18 cellular contexts compared by ENCODE assay signal in the genomic region with DNA sequence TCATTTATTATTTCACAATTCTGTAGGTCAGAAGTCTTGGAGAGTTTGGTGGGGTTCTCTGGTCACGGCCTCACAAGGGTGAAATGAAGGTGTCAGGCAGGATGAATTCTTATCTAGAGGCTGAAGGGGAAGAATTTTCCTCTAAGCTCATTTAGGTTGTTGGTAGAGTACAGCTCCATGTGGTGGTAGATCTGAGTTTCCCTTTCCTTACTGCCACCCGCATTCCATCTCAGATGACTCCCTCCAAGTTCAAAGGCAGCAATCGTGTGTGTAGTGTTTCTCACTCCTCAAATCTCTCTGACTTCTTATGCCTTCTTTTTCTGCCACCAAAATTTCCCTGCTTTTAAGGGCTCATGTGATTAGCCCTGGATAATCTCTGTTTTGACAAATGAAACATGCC.
DNase-seq lines count a peak whose midpoint lies in the region; ATAC-seq, FAIRE-seq and TF ChIP-seq lines count a peak whose summit lies in the region.
"Had no signal": no experiment of that assay in that cellular context is flagged by ENCODE, and none has a peak within 500 bp of the region (broad histone marks: within the 10 kb centered on the region; RNA-seq: fewer than 3 reads in every experiment).

No MANE protein-coding gene starts in this region.

- no peak overlapping the region for H3K18ac ChIP-seq in mesenchymal stem cell (ENCODE audit: low read depth in 1 of 2, low read length in 2 of 2)

- H3K27ac ChIP-seq in astrocyte (ENCODE audit: low read depth, low read length) (no peak overlapping the region), mesenchymal stem cell (ENCODE audit: low read length, poor library complexity, severe bottlenecking) (no peak overlapping the region)
- H3K27ac ChIP-seq: 22Rv1; BLaER1 treated with 17β-estradiol and CSF1 and Interleukin-3, amounts not matched to agents 10 nM and 100 nM; HL-60 had no signal

- peak overlapping the region; percentile 31 for H2BK5ac ChIP-seq in mesenchymal stem cell (ENCODE audit: low read depth, low read length, poor library complexity, severe bottlenecking)

- no peaks in the 10 kb centered on the region for H3K79me1 ChIP-seq in mesenchymal stem cell (replicated peaks; ENCODE audit: low read length, poor library complexity, severe bottlenecking)

- H4K20me1 ChIP-seq in astrocyte (ENCODE audit: insufficient read depth, low read length): no peaks in the 10 kb centered on the region
- H4K20me1 ChIP-seq: BLaER1 treated with 17β-estradiol and CSF1 and Interleukin-3, amounts not matched to agents 10 nM and 100 nM had no signal

- no peak overlapping the region for H2BK12ac ChIP-seq in mesenchymal stem cell (ENCODE audit: low read length in 2 of 2)

- H2BK15ac ChIP-seq in mesenchymal stem cell (ENCODE audit: low read depth, poor library complexity, severe bottlenecking): no peak overlapping the region

- H2BK120ac ChIP-seq in mesenchymal stem cell (ENCODE audit: low read depth, low read length): no peak overlapping the region

- H3K4me2 ChIP-seq in astrocyte (ENCODE audit: low read length) (no peak overlapping the region), mesenchymal stem cell (ENCODE audit: low read length, poor library complexity, severe bottlenecking) (no peak overlapping the region)
- H3K4me2 ChIP-seq: BLaER1 treated with 17β-estradiol and CSF1 and Interleukin-3, amounts not matched to agents 10 nM and 100 nM had no signal

- H3K4ac ChIP-seq in mesenchymal stem cell (ENCODE audit: low read depth in 1 of 2, low read length in 2 of 2): no peak overlapping the region

- H3K14ac ChIP-seq in mesenchymal stem cell (ENCODE audit: low read length in 2 of 2): no peak overlapping the region

- FAIRE-seq in astrocyte (lab: Jason Lieb, UNC): no peak
- FAIRE-seq: H1, K562 had no signal

- no peak for TF ChIP-seq CTCF in astrocyte (IDR thresholded peaks at IDR 0.05; ENCODE audit: insufficient read depth, low read depth, low read length)

- H3K27me3 Mint-ChIP-seq in astrocyte (ENCODE audit: low read depth, unreplicated experiment): no peaks in the 10 kb centered on the region
- peaks cover 0 to 3% (median 0%) of the 10 kb centered on the region in 5 donors for H3K27me3 Mint-ChIP-seq in naive thymus-derived CD8-positive, alpha-beta T cell

- peak overlapping the region; percentile 28 for H3K27ac Mint-ChIP-seq in astrocyte (ENCODE audit: unreplicated experiment)
- no peak overlapping the region for H3K27ac Mint-ChIP-seq in naive thymus-derived CD8-positive, alpha-beta T cell
- H3K27ac Mint-ChIP-seq: B cell; CD8-positive, alpha-beta T cell had no signal

- H2AK5ac ChIP-seq in mesenchymal stem cell (ENCODE audit: low read length, severe bottlenecking): peak overlapping the region; percentile 44

- no peak overlapping the region for H4K8ac ChIP-seq in mesenchymal stem cell (ENCODE audit: low read length)

- no peaks in the 10 kb centered on the region for H3K9me3 ChIP-seq in astrocyte (ENCODE audit: insufficient read depth, low read depth, low read length)
- H3K9me3 ChIP-seq in mesenchymal stem cell (ENCODE audit: control insufficient read depth, low read length): no peaks in the 10 kb centered on the region
- H3K9me3 ChIP-seq: BLaER1 treated with 17β-estradiol and CSF1 and Interleukin-3, amounts not matched to agents 10 nM and 100 nM; HAP-1 had no signal

- H3K27me3 ChIP-seq in astrocyte (ENCODE audit: insufficient read depth, low read length): no peaks in the 10 kb centered on the region
- H3K27me3 ChIP-seq in mesenchymal stem cell (ENCODE audit: control insufficient read depth in 1 of 2, insufficient read depth in 1 of 2, low read length in 2 of 2): no peaks in the 10 kb centered on the region
- H3K27me3 ChIP-seq: BLaER1 treated with 17β-estradiol and CSF1 and Interleukin-3, amounts not matched to agents 10 nM and 100 nM had no signal

- no peaks in the 10 kb centered on the region for H3K79me2 ChIP-seq in astrocyte (ENCODE audit: insufficient read depth, low read length)

- peaks cover 10% of the 10 kb centered on the region for H3K4me1 Mint-ChIP-seq in astrocyte (ENCODE audit: low read depth, unreplicated experiment)
- no peaks in the 10 kb centered on the region for H3K4me1 Mint-ChIP-seq in naive thymus-derived CD8-positive, alpha-beta T cell
- H3K4me1 Mint-ChIP-seq: B cell had no signal

- H3K4me3 ChIP-seq in astrocyte (ENCODE audit: insufficient read depth, low read depth, low read length) (no peak overlapping the region), mesenchymal stem cell (ENCODE audit: insufficient read depth in 1 of 2, low read depth in 1 of 2, low read length in 2 of 2) (no peak overlapping the region)
- H3K4me3 ChIP-seq: BLaER1 treated with 17β-estradiol and CSF1 and Interleukin-3, amounts not matched to agents 10 nM and 100 nM; HAP-1; K562 had no signal

- H2AFZ ChIP-seq in astrocyte (ENCODE audit: low read depth, low read length): no peak overlapping the region
- H2AFZ ChIP-seq in mesenchymal stem cell (ENCODE audit: low read depth, low read length): no peak overlapping the region

- WGBS in mesenchymal stem cell: 84% methylated on average over 3 of the region's 3 CpGs

- ATAC-seq in naive thymus-derived CD8-positive, alpha-beta T cell: no peak
- no peak for ATAC-seq in HG02588 (IDR thresholded peaks at IDR 0.05; ENCODE audit: unreplicated experiment)
- ATAC-seq: CD8-positive, alpha-beta T cell; K562 had no signal

- H3K36me3 Mint-ChIP-seq in astrocyte (ENCODE audit: low read depth, unreplicated experiment): no peaks in the 10 kb centered on the region
- H3K36me3 Mint-ChIP-seq in naive thymus-derived CD8-positive, alpha-beta T cell: no peaks in the 10 kb centered on the region
- H3K36me3 Mint-ChIP-seq: CD8-positive, alpha-beta T cell had no signal

- no peak overlapping the region for H4K91ac ChIP-seq in mesenchymal stem cell (ENCODE audit: low read length)

- no peak overlapping the region for H3K4me3 Mint-ChIP-seq in astrocyte (ENCODE audit: unreplicated experiment)
- no peak overlapping the region for H3K4me3 Mint-ChIP-seq in naive thymus-derived CD8-positive, alpha-beta T cell
- H3K4me3 Mint-ChIP-seq: B cell; CD8-positive, alpha-beta T cell had no signal

- DNase-seq in NCI-H82 (lab: John Stamatoyannopoulos, UW) (peak; percentile 7), NCI-H82 treated with DMSO at 0.1 percent for 48 hours (lab: John Stamatoyannopoulos, UW; ENCODE audit: unreplicated experiment) (no peak), astrocyte (ENCODE audit: low read depth) (no peak), mesenchymal stem cell (no peak), amygdala (lab: John Stamatoyannopoulos, UW) (no peak)
- no peak for DNase-seq in naive thymus-derived CD8-positive, alpha-beta T cell
- DNase-seq: Calu3; CD8-positive, alpha-beta T cell; DMS79 treated with DMSO at 0.1 percent for 48 hours; GF-D8 had no signal

- no peak overlapping the region for H3K23ac ChIP-seq in mesenchymal stem cell (ENCODE audit: low read length in 2 of 2)

- no peaks in the 10 kb centered on the region for H3K4me1 ChIP-seq in astrocyte (ENCODE audit: insufficient read depth, low read length)
- H3K4me1 ChIP-seq in mesenchymal stem cell (ENCODE audit: control insufficient read depth, insufficient read depth, low read depth, low read length): peaks cover 4% of the 10 kb centered on the region
- H3K4me1 ChIP-seq: BLaER1 treated with 17β-estradiol and CSF1 and Interleukin-3, amounts not matched to agents 10 nM and 100 nM; HAP-1 had no signal

- H3K9ac ChIP-seq in astrocyte (ENCODE audit: low read length) (no peak overlapping the region), mesenchymal stem cell (ENCODE audit: low read length) (no peak overlapping the region)
- H3K9ac ChIP-seq: BLaER1 treated with 17β-estradiol and CSF1 and Interleukin-3, amounts not matched to agents 10 nM and 100 nM had no signal

- H3K36me3 ChIP-seq in astrocyte (ENCODE audit: insufficient read depth, low read length) (no peaks in the 10 kb centered on the region), mesenchymal stem cell (ENCODE audit: control insufficient read depth in 1 of 2, insufficient read depth in 2 of 2, low read depth in 1 of 2, low read length in 2 of 2) (no peaks in the 10 kb centered on the region)
- H3K36me3 ChIP-seq: BLaER1 treated with 17β-estradiol and CSF1 and Interleukin-3, amounts not matched to agents 10 nM and 100 nM; HAP-1 had no signal

- no peaks in the 10 kb centered on the region for H3K9me3 Mint-ChIP-seq in astrocyte (ENCODE audit: unreplicated experiment)
- peaks cover 0 to 9% (median 1%) of the 10 kb centered on the region in 9 donors for H3K9me3 Mint-ChIP-seq in naive thymus-derived CD8-positive, alpha-beta T cell
- H3K9me3 Mint-ChIP-seq: CD8-positive, alpha-beta T cell had no signal

- POLR2A ChIA-PET in naive thymus-derived CD8-positive, alpha-beta T cell (lab: Charles Lee): no interaction called here
